ENCODE assay signal across 8 cellular contexts in the genomic region with DNA sequence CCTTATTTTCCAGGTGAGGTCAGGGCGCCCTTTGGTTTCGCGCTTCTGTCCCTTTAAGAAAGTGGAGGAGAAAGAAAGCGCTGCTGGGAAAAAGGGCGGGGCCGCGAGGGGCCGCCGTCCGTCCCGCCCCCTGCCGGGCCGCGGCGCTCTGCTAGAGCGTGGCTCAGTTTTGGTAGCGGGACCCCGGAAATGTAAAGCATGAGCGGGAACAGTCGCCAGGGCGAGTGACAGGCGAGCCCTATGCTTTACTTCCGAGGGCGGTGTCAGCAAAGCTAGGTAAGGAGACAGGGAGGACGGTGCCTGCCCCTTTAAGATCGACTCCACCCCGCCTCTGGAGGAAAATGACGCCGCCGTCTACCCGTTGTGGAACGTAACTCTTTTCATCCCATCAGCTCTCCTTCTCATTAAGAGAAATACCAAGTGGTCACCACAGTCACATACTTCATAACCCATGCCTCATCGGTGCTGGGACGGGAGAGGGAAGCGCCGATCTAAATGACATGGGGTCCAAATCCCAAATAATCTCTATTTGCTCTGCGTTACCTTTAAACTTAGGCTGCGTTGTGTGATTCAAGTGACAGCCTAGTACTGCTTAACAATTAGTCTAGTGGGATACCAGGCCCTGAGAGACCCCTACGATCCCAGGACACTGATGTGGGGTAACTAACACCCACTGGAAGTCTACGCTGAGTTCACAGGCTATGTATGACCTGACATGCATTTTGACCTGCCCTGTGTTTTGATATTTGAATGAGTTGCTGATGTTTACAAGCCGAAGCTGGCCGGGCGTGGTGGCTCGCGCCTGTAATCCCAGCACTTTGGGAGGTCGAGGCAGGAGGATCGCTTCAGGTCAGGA. TPM values are rescaled to one million over a fixed set of nuclear protein-coding genes. Genes with fewer than 3 reads are reported as not detected.
DNase-seq lines count a peak whose midpoint lies in the region; FAIRE-seq and TF ChIP-seq lines count a peak whose summit lies in the region.

A gene with protein sequence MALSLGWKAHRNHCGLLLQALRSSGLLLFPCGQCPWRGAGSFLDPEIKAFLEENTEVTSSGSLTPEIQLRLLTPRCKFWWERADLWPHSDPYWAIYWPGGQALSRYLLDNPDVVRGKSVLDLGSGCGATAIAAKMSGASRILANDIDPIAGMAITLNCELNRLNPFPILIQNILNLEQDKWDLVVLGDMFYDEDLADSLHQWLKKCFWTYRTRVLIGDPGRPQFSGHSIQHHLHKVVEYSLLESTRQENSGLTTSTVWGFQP (plus strand): TSS at position 602 of the 856 bp plus-strand sequence. CDS start 2,266 bp downstream, outside the sequence.

- H3K27me3 ChIP-seq in Loucy (ENCODE audit: insufficient read depth, low read length, poor library complexity, severe bottlenecking) (no peaks in the 10 kb centered on the region), neural cell (ENCODE audit: insufficient read depth, low read depth, low read length) (no peaks in the 10 kb centered on the region), stomach (no peaks in the 10 kb centered on the region)

- no peaks in the 10 kb centered on the region for H4K20me1 ChIP-seq in Loucy (ENCODE audit: insufficient read depth, low read length, poor library complexity, severe bottlenecking)
- no peaks in the 10 kb centered on the region for H4K20me1 ChIP-seq in neural cell (ENCODE audit: insufficient read depth)

- H3K9me3 ChIP-seq in ES-I3 (ENCODE audit: control insufficient read depth, insufficient read depth, low read length) = peaks cover 3% of the 10 kb centered on the region; the same call in 1 of the 2 replicates
- H3K9me3 ChIP-seq in Loucy (ENCODE audit: insufficient read depth, low read depth, low read length) = no peaks in the 10 kb centered on the region
- no peaks in the 10 kb centered on the region for H3K9me3 ChIP-seq in neural cell (ENCODE audit: low read length)
- no peaks in the 10 kb centered on the region for H3K9me3 ChIP-seq in stomach

- peak; percentile 69 for DNase-seq in H54 (ENCODE audit: insufficient read length, low spot score)
- DNase-seq in activated gamma-delta T cell treated with Interleukin-2 at 50 U/mL for 16 hours = peak; percentile 88
- DNase-seq in fibroblast of villous mesenchyme (ENCODE audit: low read depth) = peak; percentile 91
- peak; percentile 91 for DNase-seq in stomach

- H3K36me3 ChIP-seq in ES-I3 (ENCODE audit: insufficient read depth, low read length) (no peaks in the 10 kb centered on the region), Loucy (ENCODE audit: insufficient read depth, low read length) (no peaks in the 10 kb centered on the region), neural cell (ENCODE audit: insufficient read depth, low read length) (no peaks in the 10 kb centered on the region), stomach (peaks cover 0 to 21% (median 10%) of the 10 kb centered on the region in 4 donors)

- peak; percentile 47 for TF ChIP-seq RAD21 in neural cell (conservative IDR thresholded peaks at IDR 0.05)

- H3K9ac ChIP-seq in ES-I3 (ENCODE audit: low read depth, low read length) = peak within 1 kb of the TSS; percentile 60
- H3K9ac ChIP-seq in Loucy (ENCODE audit: low read depth, low read length, poor library complexity, severe bottlenecking) = peak within 1 kb of the TSS; percentile 81
- peak within 1 kb of the TSS; percentile 74 for H3K9ac ChIP-seq in neural cell (ENCODE audit: low read length)

- FAIRE-seq in H54 (lab: Jason Lieb, UNC) = peak; percentile 93

- TF ChIP-seq CTCF in Loucy (conservative IDR thresholded peaks at IDR 0.05; ENCODE audit: low read length) = 0 out of 2 replicates have a peak, but pooled peaks have one; percentile 20
- peak; percentile 55 for TF ChIP-seq CTCF in fibroblast of villous mesenchyme (IDR thresholded peaks at IDR 0.05; ENCODE audit: insufficient read depth, low read depth, low read length)
- peak; percentile 74 for TF ChIP-seq CTCF in neural cell (IDR thresholded peaks at IDR 0.05; ENCODE audit: poor library complexity, severe bottlenecking)
- peak in 4 of 7 experiments; percentile 37 to 84 (median 57) for TF ChIP-seq CTCF in stomach (IDR thresholded peaks at IDR 0.05)

- intact Hi-C loops in stomach (cut with DNase I; ENCODE audit: low total_unique reads) = loop anchor here (10.0 kb wide), 1 partner anchor 655 kb away; no protein-coding TSS in a partner anchor

- H3K4me3 ChIP-seq in Loucy (ENCODE audit: low read length, poor library complexity, severe bottlenecking) (peak within 1 kb of the TSS; percentile 84), fibroblast of villous mesenchyme (ENCODE audit: low read depth, low read length) (peak within 1 kb of the TSS; percentile 78), neural cell (ENCODE audit: low read length) (peak within 1 kb of the TSS; percentile 71), stomach (peak within 1 kb of the TSS; percentile 50 to 78 (median 64))

- WGBS in stomach, 5 donors = 1 to 4% (median 1%) methylated on average over 43 to 47 of the region's 47 CpGs

- H3K4me1 ChIP-seq in ES-I3 (ENCODE audit: insufficient read depth, low read length) (0 out of 2 replicates have a peak, but pooled peaks cover 5% of the 10 kb centered on the region), Loucy (ENCODE audit: insufficient read depth, low read length, poor library complexity, severe bottlenecking) (peaks cover 13% of the 10 kb centered on the region), stomach (peaks cover 5 to 15% (median 10%) of the 10 kb centered on the region in 4 donors)

- H3K4me2 ChIP-seq in Loucy (ENCODE audit: low read depth, low read length, poor library complexity, severe bottlenecking) (peak within 1 kb of the TSS; percentile 89), neural cell (ENCODE audit: low read length) (peak within 1 kb of the TSS; percentile 46)

- H3K9me2 ChIP-seq in Loucy (replicated peaks; ENCODE audit: low read depth, low read length) (no peaks in the 10 kb centered on the region), neural cell (ENCODE audit: insufficient read depth, low read length) (no peaks in the 10 kb centered on the region)

- peak; percentile 53 for TF ChIP-seq POLR2A in H54 (IDR thresholded peaks at IDR 0.05; ENCODE audit: low read depth, low read length)
- peak; percentile 71 for TF ChIP-seq POLR2A in Raji (IDR thresholded peaks at IDR 0.05; ENCODE audit: insufficient read depth, low read depth, low read length)
- peak in 1 of 4 donors; percentile 45 for TF ChIP-seq POLR2A in stomach (IDR thresholded peaks at IDR 0.05)

- H3F3A ChIP-seq in Loucy (ENCODE audit: low read depth) (no peaks in the 10 kb centered on the region), neural cell (ENCODE audit: insufficient read depth, low read length, poor library complexity, severe bottlenecking) (no peaks in the 10 kb centered on the region)

- TF ChIP-seq EP300 in neural cell (conservative IDR thresholded peaks at IDR 0.05; ENCODE audit: poor library complexity, severe bottlenecking) (peak; percentile 65), stomach (IDR thresholded peaks at IDR 0.05) (no peak)

- H3K79me2 ChIP-seq in Loucy (ENCODE audit: insufficient read depth, low read length) = no peaks in the 10 kb centered on the region
- H3K79me2 ChIP-seq in neural cell (replicated peaks; ENCODE audit: insufficient read depth, low read length) = no peaks in the 10 kb centered on the region

- H3K27ac ChIP-seq in neural cell (ENCODE audit: low read length) = peak within 1 kb of the TSS; percentile 88
- peak within 1 kb of the TSS; percentile 90 to 100 (median 95) for H3K27ac ChIP-seq in stomach

- H2AFZ ChIP-seq in Loucy (ENCODE audit: low read length) (peak within 1 kb of the TSS; percentile 99), neural cell (ENCODE audit: low read depth, low read length) (peak within 1 kb of the TSS; percentile 89)

TF ChIP-seq in neural cell, 6 proteins besides CTCF, POLR2A, EP300 and RAD21:
- TF ChIP-seq EZH2 (IDR thresholded peaks at IDR 0.05; ENCODE audit: borderline replicate concordance, insufficient read depth, low read length, poor library complexity, severe bottlenecking) (no peak), SMC3 (conservative IDR thresholded peaks at IDR 0.05; ENCODE audit: poor library complexity) (peak; percentile 51), MXI1 (conservative IDR thresholded peaks at IDR 0.05; ENCODE audit: poor library complexity, severe bottlenecking) (peak; percentile 79), TAF1 (IDR thresholded peaks at IDR 0.05; ENCODE audit: low read depth) (peak; percentile 51), POLR2AphosphoS5 (IDR thresholded peaks at IDR 0.05) (peak; percentile 45)
- TF ChIP-seq, protein P1, sequence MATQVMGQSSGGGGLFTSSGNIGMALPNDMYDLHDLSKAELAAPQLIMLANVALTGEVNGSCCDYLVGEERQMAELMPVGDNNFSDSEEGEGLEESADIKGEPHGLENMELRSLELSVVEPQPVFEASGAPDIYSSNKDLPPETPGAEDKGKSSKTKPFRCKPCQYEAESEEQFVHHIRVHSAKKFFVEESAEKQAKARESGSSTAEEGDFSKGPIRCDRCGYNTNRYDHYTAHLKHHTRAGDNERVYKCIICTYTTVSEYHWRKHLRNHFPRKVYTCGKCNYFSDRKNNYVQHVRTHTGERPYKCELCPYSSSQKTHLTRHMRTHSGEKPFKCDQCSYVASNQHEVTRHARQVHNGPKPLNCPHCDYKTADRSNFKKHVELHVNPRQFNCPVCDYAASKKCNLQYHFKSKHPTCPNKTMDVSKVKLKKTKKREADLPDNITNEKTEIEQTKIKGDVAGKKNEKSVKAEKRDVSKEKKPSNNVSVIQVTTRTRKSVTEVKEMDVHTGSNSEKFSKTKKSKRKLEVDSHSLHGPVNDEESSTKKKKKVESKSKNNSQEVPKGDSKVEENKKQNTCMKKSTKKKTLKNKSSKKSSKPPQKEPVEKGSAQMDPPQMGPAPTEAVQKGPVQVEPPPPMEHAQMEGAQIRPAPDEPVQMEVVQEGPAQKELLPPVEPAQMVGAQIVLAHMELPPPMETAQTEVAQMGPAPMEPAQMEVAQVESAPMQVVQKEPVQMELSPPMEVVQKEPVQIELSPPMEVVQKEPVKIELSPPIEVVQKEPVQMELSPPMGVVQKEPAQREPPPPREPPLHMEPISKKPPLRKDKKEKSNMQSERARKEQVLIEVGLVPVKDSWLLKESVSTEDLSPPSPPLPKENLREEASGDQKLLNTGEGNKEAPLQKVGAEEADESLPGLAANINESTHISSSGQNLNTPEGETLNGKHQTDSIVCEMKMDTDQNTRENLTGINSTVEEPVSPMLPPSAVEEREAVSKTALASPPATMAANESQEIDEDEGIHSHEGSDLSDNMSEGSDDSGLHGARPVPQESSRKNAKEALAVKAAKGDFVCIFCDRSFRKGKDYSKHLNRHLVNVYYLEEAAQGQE (IDR thresholded peaks at IDR 0.05; ENCODE audit: borderline replicate concordance) = no peak

RNA-seq across cellular contexts. Expression of the gene that starts here (rescaled TPM):
- 2.3 and 2.6 TPM in 2 replicates for total RNA-seq in fibroblast of villous mesenchyme
- 1.0 and 1.7 TPM in 2 replicates for polyA plus RNA-seq in neural cell
- polyA minus RNA-seq in neural cell = 1.7 and 2.1 TPM in 2 replicates
- total RNA-seq in stomach = 1 to 10 TPM in 4 of 5 donors, not detected in 1; 1.7 to 5.0 (median 4.8) TPM
- 1 to 10 TPM; 1.1 to 3.1 (median 2.4) TPM for polyA plus RNA-seq in stomach

Comparison
In these comparisons a context has a peak if more than half of its experiments do, and no peak if none do; other contexts are left out.
1. Peak in every context shown above with its lines: DNase-seq, H3K4me3 ChIP-seq and H3K27ac ChIP-seq.
2. CTCF ChIP-seq: peak in every context shown above with its lines; median percentile 74 in neural cell; 57 in stomach; 55 in fibroblast of villous mesenchyme; 20 in Loucy.